Comparison of ENCODE assay signal across 25 cellular contexts in the genomic region with DNA sequence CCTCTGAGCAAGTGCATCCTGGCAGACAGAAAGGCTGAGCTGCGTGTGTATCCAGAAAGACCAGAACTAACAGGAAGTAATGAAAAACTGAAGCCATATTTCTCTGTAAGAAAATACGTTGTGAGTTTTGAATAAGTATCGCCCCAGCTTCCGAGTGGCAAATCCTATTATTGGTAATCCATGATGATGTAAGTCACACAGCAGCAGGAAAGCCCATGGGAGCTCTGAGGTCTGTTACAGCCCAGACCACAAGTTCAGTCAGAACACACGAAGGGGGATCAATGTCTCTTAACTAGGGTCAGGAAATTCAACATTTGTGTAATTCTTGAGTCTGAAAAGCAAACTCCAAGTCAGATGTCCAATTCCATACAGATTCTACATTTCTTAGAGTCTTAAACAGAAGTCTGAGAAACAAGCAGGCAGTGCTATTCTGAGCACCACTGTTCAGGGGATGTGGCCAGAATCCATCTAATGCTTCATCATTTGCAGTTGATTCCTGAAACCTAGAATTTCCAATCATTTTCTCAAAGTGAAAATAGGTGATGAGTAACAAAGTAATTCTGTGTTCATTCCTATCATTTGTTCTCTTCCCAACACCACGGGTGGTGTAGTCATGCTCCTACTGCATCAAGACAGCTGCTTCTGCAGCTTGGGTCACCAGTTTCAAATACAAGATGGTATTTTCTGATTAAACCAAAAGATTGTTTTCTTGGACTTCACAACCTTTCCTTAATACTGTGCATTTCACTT. TPM values are rescaled to one million over a fixed set of nuclear protein-coding genes. Genes with fewer than 3 reads are reported as not detected.
"Had no signal": no experiment of that assay in that cellular context is flagged by ENCODE, and none has a peak within 500 bp of the region (broad histone marks: within the 10 kb centered on the region; RNA-seq: fewer than 3 reads in every experiment).

Gene LRIT2, minus strand, starts transcription at position 121 of the 750 bp plus-strand sequence. Its CDS starts 24 bp downstream, at position 97.

- H3K4me1 ChIP-seq: esophagus muscularis mucosa, gastroesophageal sphincter, parathyroid adenoma, prostate gland, sigmoid colon, stomach had no signal

- H3K36me3 ChIP-seq: esophagus muscularis mucosa, gastroesophageal sphincter, prostate gland, sigmoid colon, stomach, thoracic aorta had no signal

- H3K4me3 ChIP-seq: esophagus muscularis mucosa, gastroesophageal sphincter, lung, prostate gland, sigmoid colon, stomach, thoracic aorta had no signal

- H3K9me3 ChIP-seq: esophagus muscularis mucosa, gastroesophageal sphincter, prostate gland, sigmoid colon, stomach, thoracic aorta had no signal

- DNase-seq: effector memory CD8-positive, alpha-beta T cell; immature natural killer cell; kidney; left colon; left ventricle myocardium superior; mesenchymal stem cell; midbrain; sigmoid colon; small intestine; stimulated activated CD4-positive, alpha-beta T cell treated with anti-CD3 and anti-CD28 coated beads, Interleukin-12 subunit alpha, Interleukin-12 subunit beta, amount 100 ng/mL, for 4 hours; stimulated activated naive CD4-positive, alpha-beta T cell; stomach; substantia nigra had no signal

- ATAC-seq: effector memory CD8-positive, alpha-beta T cell; gastroesophageal sphincter; left colon; left ventricle myocardium superior; natural killer cell treated with Interleukin-12 subunit alpha and Interleukin-12 subunit beta and Interleukin-15 and Interleukin-18, amount 100 ng/mL, for 72 hours had no signal

- H3K27ac ChIP-seq: epithelial cell of prostate, esophagus muscularis mucosa, gastroesophageal sphincter, parathyroid adenoma, prostate gland, sigmoid colon, stomach, thoracic aorta had no signal

RNA-seq across cellular contexts. Expression of gene LRIT2, which starts in this region (rescaled TPM):
- total RNA-seq: fibroblast of villous mesenchyme; gastroesophageal sphincter; kidney; left colon; left ventricle myocardium superior; lung; natural killer cell treated with Interleukin-12 subunit alpha and Interleukin-12 subunit beta and Interleukin-15 and Interleukin-18, amount 100 ng/mL, for 72 hours; omental fat pad; prostate gland; renal cortical epithelial cell; sigmoid colon; stomach; thoracic aorta; urinary bladder had no signal
